In genomic region chr19:850979-851335, GRCh38 we compare ENCODE assay signal across 16 cellular contexts. TPM values are rescaled to one million over a fixed set of nuclear protein-coding genes. Genes with fewer than 3 reads are reported as not detected.
A peak's percentile ranks its signal among the peaks of the same experiment; 100 is the strongest.
DNase-seq lines count a peak whose midpoint lies in the region; ATAC-seq and TF ChIP-seq lines count a peak whose summit lies in the region.
"Had no signal": no experiment of that assay in that cellular context is flagged by ENCODE, and none has a peak within 500 bp of the region (broad histone marks: within the 10 kb centered on the region; RNA-seq: fewer than 3 reads in every experiment).

No MANE protein-coding gene starts in this region.

- 34 to 67% methylated on average over 1 to 13 of the region's 13 CpGs for WGBS in body of pancreas, 2 donors
- WGBS in trophoblast cell (ENCODE audit: extremely low coverage, insufficient coverage, insufficient read length), result no CpG with 5 or more reads among the region's 13 CpGs

- H3K4me1 Mint-ChIP-seq in activated naive CD8-positive, alpha-beta T cell treated with anti-CD3 and anti-CD28 coated beads, Interleukin-2, amount 50 U/mL, for 24 hours, result no peaks in the 10 kb centered on the region

- H2BK5ac ChIP-seq in trophoblast cell (ENCODE audit: low read depth, low read length, poor library complexity), result no peak overlapping the region

- H3K36me3 ChIP-seq in HCT116 (ENCODE audit: control insufficient read depth in 1 of 2, insufficient read depth in 2 of 2, low read length in 2 of 2), result no peaks in the 10 kb centered on the region
- no peaks in the 10 kb centered on the region for H3K36me3 ChIP-seq in body of pancreas (replicated peaks in 1 of 2; ENCODE audit: insufficient read depth in 1 of 2, low read depth in 2 of 2)
- H3K36me3 ChIP-seq in left lung, result no peaks in the 10 kb centered on the region
- H3K36me3 ChIP-seq in mucosa of descending colon (ENCODE audit: low read depth), result no peaks in the 10 kb centered on the region
- no peaks in the 10 kb centered on the region for H3K36me3 ChIP-seq in trophoblast cell (ENCODE audit: control insufficient read depth in 1 of 2, insufficient read depth in 2 of 2, low read length in 2 of 2)
- H3K36me3 ChIP-seq: BLaER1 had no signal

- no peaks in the 10 kb centered on the region for H3K79me1 ChIP-seq in trophoblast cell (ENCODE audit: low read length)

- TF ChIP-seq CTCF in HCT116 (IDR thresholded peaks at IDR 0.05 in 2 of 3, conservative IDR thresholded peaks at IDR 0.05 in 1 of 3; ENCODE audit: borderline replicate concordance in 1 of 3, insufficient read depth in 1 of 3, low read depth in 2 of 3, low read length in 2 of 3) (no peak), body of pancreas (IDR thresholded peaks at IDR 0.05) (no peak), left lung (IDR thresholded peaks at IDR 0.05) (no peak), mucosa of descending colon (IDR thresholded peaks at IDR 0.05) (no peak)

- intact Hi-C loops in HCT116 (cut with micrococcal nuclease) (no loop called here), body of pancreas (cut with DNase I) (no loop called here), left lung (cut with DNase I) (loop anchor here in 1 of 2 donors (10.0 kb wide), 1 partner anchor 86 kb away; no protein-coding TSS in a partner anchor), mucosa of descending colon (cut with DNase I, micrococcal nuclease) (loop anchor here in 1 of 2 donors (10.0 kb wide), 1 partner anchor 134 kb away; the partner anchor contains the start of gene WDR18)

- peaks cover 5 to 10% of the 10 kb centered on the region in 2 experiments; a peak in 3 of 4 replicates for H3K4me1 ChIP-seq in HCT116 (ENCODE audit: control insufficient read depth in 1 of 2, insufficient read depth in 2 of 2, low read length in 2 of 2)
- peaks cover 12% of the 10 kb centered on the region for H3K4me1 ChIP-seq in body of pancreas
- peaks cover 6 to 45% of the 10 kb centered on the region in 2 donors for H3K4me1 ChIP-seq in left lung
- peaks cover 3% of the 10 kb centered on the region for H3K4me1 ChIP-seq in mucosa of descending colon (ENCODE audit: low read depth)
- peaks cover 0 to 5% of the 10 kb centered on the region in 2 experiments for H3K4me1 ChIP-seq in trophoblast cell (ENCODE audit: control insufficient read depth in 1 of 2, insufficient read depth in 2 of 2, low read length in 2 of 2)

- H4K12ac ChIP-seq in trophoblast cell (ENCODE audit: low read depth, low read length), result no peak overlapping the region

- no TSS peak for BruUV-seq in HCT116 (replicated peaks; lab: Mats Ljungman, UMichigan)

- DNase-seq in HCT116 (ENCODE audit: low read depth, low spot score), result no peak
- DNase-seq in body of pancreas, result no peak
- no peak for DNase-seq in left lung
- no peak for DNase-seq in activated naive CD8-positive, alpha-beta T cell treated with anti-CD3 and anti-CD28 coated beads, Interleukin-2, amount 50 U/mL, for 24 hours
- no peak for DNase-seq in hypothalamus (lab: John Stamatoyannopoulos, UW)
- no peak for DNase-seq in mucosa of descending colon
- DNase-seq in trophoblast cell, result no peak
- DNase-seq: activated CD4-positive, alpha-beta T cell treated with anti-CD3 and anti-CD28 coated beads, Interleukin-2, amount 50 U/mL, for 48 hours; activated effector memory CD4-positive, alpha-beta T cell treated with anti-CD3 and anti-CD28 coated beads, Interleukin-2, amount 50 U/mL, for 16 hours; NCI-H1092 had no signal

- H3K27ac Mint-ChIP-seq in activated naive CD8-positive, alpha-beta T cell treated with anti-CD3 and anti-CD28 coated beads, Interleukin-2, amount 50 U/mL, for 24 hours, result no peak overlapping the region

- no peaks in the 10 kb centered on the region for H3K9me2 ChIP-seq in HCT116 (ENCODE audit: insufficient read depth)

- CTCF ChIA-PET in HCT116 (lab: Charles Lee), result no interaction called here

- H3K9ac ChIP-seq in HCT116 (ENCODE audit: low read length) (no peak overlapping the region), trophoblast cell (ENCODE audit: low read length) (no peak overlapping the region)
- H3K9ac ChIP-seq: BLaER1 had no signal

- no peak overlapping the region for H2BK120ac ChIP-seq in trophoblast cell (ENCODE audit: insufficient read depth, low read length, poor library complexity)

- H3K4me2 ChIP-seq in HCT116 (ENCODE audit: low read length) (peak overlapping the region; percentile 51; the same call in 1 of the 2 replicates), trophoblast cell (ENCODE audit: low read length) (no peak overlapping the region)
- H3K4me2 ChIP-seq: BLaER1 had no signal

- ATAC-seq in HCT116, result peak; percentile 26
- ATAC-seq in body of pancreas, result peak; percentile 3
- no peak for ATAC-seq in left lung
- no peak for ATAC-seq in activated naive CD8-positive, alpha-beta T cell treated with anti-CD3 and anti-CD28 coated beads, Interleukin-2, amount 50 U/mL, for 24 hours
- ATAC-seq in mucosa of descending colon, result no peak

- no peak overlapping the region for H2AFZ ChIP-seq in HCT116 (ENCODE audit: low read depth, low read length, poor library complexity, severe bottlenecking)
- H2AFZ ChIP-seq in trophoblast cell (ENCODE audit: insufficient read depth, low read length, poor library complexity), result no peak overlapping the region

- no peaks in the 10 kb centered on the region for H3K9me3 ChIP-seq in HCT116 (ENCODE audit: control insufficient read depth in 1 of 2, insufficient read depth in 1 of 2, low read depth in 1 of 2, low read length in 2 of 2)
- H3K9me3 ChIP-seq in body of pancreas, result no peaks in the 10 kb centered on the region
- no peaks in the 10 kb centered on the region for H3K9me3 ChIP-seq in left lung
- H3K9me3 ChIP-seq in mucosa of descending colon, result no peaks in the 10 kb centered on the region
- H3K9me3 ChIP-seq in trophoblast cell (ENCODE audit: insufficient read depth, low read depth, low read length), result no peaks in the 10 kb centered on the region
- H3K9me3 ChIP-seq: BLaER1 had no signal

- H3K4ac ChIP-seq in trophoblast cell (ENCODE audit: low read depth, low read length), result no peak overlapping the region

- H3K27me3 Mint-ChIP-seq in activated naive CD8-positive, alpha-beta T cell treated with anti-CD3 and anti-CD28 coated beads, Interleukin-2, amount 50 U/mL, for 24 hours, result peaks cover 33% of the 10 kb centered on the region

- H3K18ac ChIP-seq in trophoblast cell (ENCODE audit: low read length), result no peak overlapping the region

- no peak for TF ChIP-seq POLR2A in HCT116 (IDR thresholded peaks at IDR 0.05; ENCODE audit: borderline replicate concordance, extremely low read depth, insufficient read depth, insufficient read length)
- peak in 1 of 3 donors; percentile 15 for TF ChIP-seq POLR2A in body of pancreas (IDR thresholded peaks at IDR 0.05)

- no peak overlapping the region for H3K23ac ChIP-seq in trophoblast cell (ENCODE audit: low read length)

- H3K4me3 ChIP-seq in HCT116 (replicated peaks in 1 of 2; ENCODE audit: low read depth in 1 of 2, low read length in 2 of 2) (no peak overlapping the region), body of pancreas (no peak overlapping the region), left lung (no peak overlapping the region), skin epidermis (no peak overlapping the region), mucosa of descending colon (no peak overlapping the region), trophoblast cell (ENCODE audit: low read depth, low read length) (no peak overlapping the region)
- H3K4me3 ChIP-seq: BLaER1 had no signal

- no peak overlapping the region for H4K8ac ChIP-seq in trophoblast cell (ENCODE audit: low read depth, low read length)

- H3K9me3 Mint-ChIP-seq in activated naive CD8-positive, alpha-beta T cell treated with anti-CD3 and anti-CD28 coated beads, Interleukin-2, amount 50 U/mL, for 24 hours, result no peaks in the 10 kb centered on the region

- H4K91ac ChIP-seq in trophoblast cell (ENCODE audit: low read depth, low read length), result no peak overlapping the region

- no peak overlapping the region for H3K4me3 Mint-ChIP-seq in activated naive CD8-positive, alpha-beta T cell treated with anti-CD3 and anti-CD28 coated beads, Interleukin-2, amount 50 U/mL, for 24 hours

- no peak overlapping the region for H2BK12ac ChIP-seq in trophoblast cell (ENCODE audit: low read length)

- POLR2A ChIA-PET in HCT116 (lab: Charles Lee), result interaction anchor here (1.1 kb wide), 1 partner anchor 9 kb away, joined by 4 read pairs; the partner anchor contains the start of gene CFD

- no peaks in the 10 kb centered on the region for H3K27me3 ChIP-seq in HCT116 (ENCODE audit: insufficient read depth, low read length)
- H3K27me3 ChIP-seq in body of pancreas, result peaks cover 0 to 6% of the 10 kb centered on the region in 2 donors
- peaks cover 9 to 63% of the 10 kb centered on the region in 2 donors for H3K27me3 ChIP-seq in left lung
- no peaks in the 10 kb centered on the region for H3K27me3 ChIP-seq in trophoblast cell (ENCODE audit: insufficient read depth, low read length)

- no peak for TF ChIP-seq RAD21 in HCT116 (IDR thresholded peaks at IDR 0.05; ENCODE audit: low read depth)

- RAD21 ChIA-PET in HCT116 (lab: Charles Lee; ENCODE audit: low non-redundant PET in 1 of 2, low total read pairs in 2 of 2, uncharacterized antibody in 2 of 2, unreplicated experiment in 2 of 2), result no interaction called here

- H3K14ac ChIP-seq in trophoblast cell (ENCODE audit: low read length), result no peak overlapping the region

- no peaks in the 10 kb centered on the region for H4K20me1 ChIP-seq in HCT116 (ENCODE audit: insufficient read depth)

- H2AK5ac ChIP-seq in trophoblast cell (ENCODE audit: low read length), result no peak overlapping the region

- no peaks in the 10 kb centered on the region for H3K79me2 ChIP-seq in HCT116 (ENCODE audit: insufficient read depth, low read length)
- no peaks in the 10 kb centered on the region for H3K79me2 ChIP-seq in trophoblast cell (ENCODE audit: control insufficient read depth, insufficient read depth, low read length, poor library complexity)

- no peaks in the 10 kb centered on the region for H3K36me3 Mint-ChIP-seq in activated naive CD8-positive, alpha-beta T cell treated with anti-CD3 and anti-CD28 coated beads, Interleukin-2, amount 50 U/mL, for 24 hours (ENCODE audit: low read depth)

- H3K27ac ChIP-seq in HCT116 (ENCODE audit: low read depth, low read length) (peak overlapping the region; percentile 8; the same call in 1 of the 2 replicates), body of pancreas (peak overlapping the region; percentile 33 to 88 (median 72)), left lung (peak overlapping the region; percentile 48 to 80), skin epidermis (peak overlapping the region in 20 of 21 experiments; percentile 0 to 84 (median 48)), trophoblast cell (ENCODE audit: low read depth, low read length) (no peak overlapping the region)
- H3K27ac ChIP-seq: BLaER1 had no signal

RNA-seq across cellular contexts. Expression of gene ELANE, which starts 1.1 kb away (rescaled TPM):
- total RNA-seq in HCT116 (2021; ENCODE audit: unreplicated experiment) (not detected), body of pancreas (not detected), left lung (1 to 10 TPM in 1 of 2 donors, under 1 TPM in 1; 0.89 to 1.3 TPM), mucosa of descending colon (1 to 10 TPM in 1 of 3 donors, under 1 TPM in 2; 0.43 to 1.2 (median 0.77) TPM)
- not detected in 2 replicates for polyA plus RNA-seq in HCT116 (2012)
- polyA plus RNA-seq in trophoblast cell (2013), result not detected in 2 replicates
- total RNA-seq: Daoy, epithelial cell of proximal tubule, HT1080, myocyte had no signal

RNA-seq across cellular contexts. Expression of gene CFD, which starts 8.5 kb away (rescaled TPM):
- total RNA-seq in HCT116 (2021; ENCODE audit: unreplicated experiment) (80.2 TPM), body of pancreas (100 to 1,000 TPM; 134 to 825 TPM), left lung (10 to 100 TPM; 78.0 to 85.3 TPM), mucosa of descending colon (100 to 1,000 TPM in 2 of 3 donors, 10 to 100 TPM in 1; 43.1 to 209 (median 110) TPM)
- polyA plus RNA-seq in HCT116 (2012), result 89.9 and 105 TPM in 2 replicates
- 0.18 and 0.39 TPM in 2 replicates for polyA plus RNA-seq in trophoblast cell (2013)
- total RNA-seq: HT1080 had no signal

RNA-seq across cellular contexts. Expression of gene PRTN3, which starts 10.2 kb away (rescaled TPM):
- 2.7 TPM for total RNA-seq in HCT116 (2021; ENCODE audit: unreplicated experiment)
- 4.0 and 4.5 TPM in 2 replicates for polyA plus RNA-seq in HCT116 (2012)
- under 1 TPM in 1 of 2 donors, not detected in 1; 0.99 TPM for total RNA-seq in body of pancreas
- under 1 TPM; 0.55 to 0.58 TPM for total RNA-seq in left lung
- not detected for total RNA-seq in mucosa of descending colon
- not detected in 2 replicates for polyA plus RNA-seq in trophoblast cell (2013)
- total RNA-seq: Daoy, epithelial cell of proximal tubule, HT1080, myocyte had no signal

RNA-seq across cellular contexts. Expression of gene AZU1, which starts 23.3 kb away (rescaled TPM):
- total RNA-seq in HCT116 (2021; ENCODE audit: unreplicated experiment) (not detected), body of pancreas (under 1 TPM in 1 of 2 donors, not detected in 1; 0.26 TPM), left lung (1 to 10 TPM; 1.3 TPM), mucosa of descending colon (under 1 TPM in 1 of 3 donors, not detected in 2; 0.25 TPM)
- 0.05 and 0.10 TPM in 2 replicates for polyA plus RNA-seq in HCT116 (2012)
- 0.38 and 0.39 TPM in 2 replicates for polyA plus RNA-seq in trophoblast cell (2013)
- total RNA-seq: Daoy, epithelial cell of proximal tubule, HT1080, myocyte had no signal

RNA-seq across cellular contexts. Expression of gene PLPPR3, which starts 29.2 kb away (rescaled TPM):
- total RNA-seq in HCT116 (2021; ENCODE audit: unreplicated experiment) (0.27 TPM), body of pancreas (not detected), left lung (1 to 10 TPM; 1.6 to 1.9 TPM), mucosa of descending colon (under 1 TPM in 1 of 3 donors, not detected in 2; 0.19 TPM)
- 0.05 and 0.10 TPM in 2 replicates for polyA plus RNA-seq in HCT116 (2012)
- polyA plus RNA-seq in trophoblast cell (2013), result 21.2 and 21.4 TPM in 2 replicates
- total RNA-seq: HT1080 had no signal

Comparison
In these comparisons a context has a peak if more than half of its experiments do, and no peak if none do; other contexts are left out.
1. ATAC-seq: peak in HCT116 (single experiment) and body of pancreas (single experiment); none in left lung (single experiment), activated naive CD8-positive, alpha-beta T cell treated with anti-CD3 and anti-CD28 coated beads, Interleukin-2, amount 50 U/mL, for 24 hours (single experiment) and mucosa of descending colon (single experiment).